8 cellular contexts compared by ENCODE assay signal in the genomic region with DNA sequence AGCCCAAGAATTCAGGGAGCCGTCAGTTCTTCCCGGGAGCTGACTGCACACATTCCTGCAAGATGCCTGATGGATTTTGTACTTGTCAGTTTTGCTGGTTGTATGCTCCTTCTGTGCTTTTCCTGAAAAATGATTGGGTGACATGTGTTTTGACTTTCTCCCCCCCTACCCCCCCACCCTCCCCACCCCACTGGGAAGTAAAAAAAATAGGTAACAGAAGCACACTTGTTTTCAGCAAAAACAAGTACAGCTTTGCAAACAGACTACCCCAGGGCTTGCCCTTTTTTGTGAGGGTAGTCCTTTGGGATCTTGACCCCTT. TPM values are rescaled to one million over a fixed set of nuclear protein-coding genes. Genes with fewer than 3 reads are reported as not detected.
DNase-seq lines count a peak whose midpoint lies in the region; ATAC-seq and TF ChIP-seq lines count a peak whose summit lies in the region.

No MANE protein-coding gene starts in this region.

- peaks cover 16% of the 10 kb centered on the region for H3K36me3 Mint-ChIP-seq in progenitor cell of endocrine pancreas (ENCODE audit: insufficient read depth)

- peaks cover 11% of the 10 kb centered on the region for H3K4me1 ChIP-seq in ES-I3 (ENCODE audit: insufficient read depth, low read length)

- H3K4me3 Mint-ChIP-seq in progenitor cell of endocrine pancreas (ENCODE audit: low read depth), result peak overlapping the region; percentile 85

- H3K9ac ChIP-seq in ES-I3 (ENCODE audit: low read depth, low read length), result peak overlapping the region; percentile 73

- DNase-seq in SK-MEL-5 (ENCODE audit: low read depth, low spot score) (peak; percentile 61), fibroblast of pulmonary artery (ENCODE audit: low read depth) (no peak), progenitor cell of endocrine pancreas (ENCODE audit: low spot score, unreplicated experiment) (no peak), DMS 273 treated with DMSO at 0.1 percent for 48 hours (lab: John Stamatoyannopoulos, UW) (no peak), HuH-7 (ENCODE audit: low spot score) (no peak)
- no peak for DNase-seq in activated CD4-positive, CD25-positive, alpha-beta regulatory T cell treated with anti-CD3 and anti-CD28 coated beads, Interleukin-2, amount 50 U/mL, for 72 hours

- H3K4me3 ChIP-seq in fibroblast of pulmonary artery (replicated peaks; ENCODE audit: low read depth, low read length), result peak overlapping the region; percentile 81

- TF ChIP-seq CTCF in fibroblast of pulmonary artery (IDR thresholded peaks at IDR 0.05; ENCODE audit: low read length, missing control alignments) (no peak), progenitor cell of endocrine pancreas (IDR thresholded peaks at IDR 0.05; ENCODE audit: unreplicated experiment) (no peak)

- in situ Hi-C loops in SK-MEL-5 (cut with HindIII; ENCODE audit: low pct_unique_long_range_greater_than_20kb, low sequenced_read_pairs), result no loop called here

- peaks cover 17% of the 10 kb centered on the region for H3K4me1 Mint-ChIP-seq in progenitor cell of endocrine pancreas (ENCODE audit: low read depth)

- ATAC-seq in GM21786 (IDR thresholded peaks at IDR 0.05; ENCODE audit: unreplicated experiment), result no peak

- H3K36me3 ChIP-seq in ES-I3 (ENCODE audit: insufficient read depth, low read length), result peaks cover 22% of the 10 kb centered on the region

- H3K27ac Mint-ChIP-seq in progenitor cell of endocrine pancreas, result peak overlapping the region; percentile 90

- H3K9me3 Mint-ChIP-seq in progenitor cell of endocrine pancreas (ENCODE audit: low read depth), result no peaks in the 10 kb centered on the region

- H3K9me3 ChIP-seq in ES-I3 (ENCODE audit: control insufficient read depth, insufficient read depth, low read length), result no peaks in the 10 kb centered on the region

- no peaks in the 10 kb centered on the region for H3K27me3 Mint-ChIP-seq in progenitor cell of endocrine pancreas

RNA-seq across cellular contexts. Expression of gene PPFIA1, which starts 1.1 kb away (rescaled TPM):
- total RNA-seq in SK-MEL-5 (2014; rRNA removed; shearing (Covaris generic)), result 120 and 134 TPM in 2 replicates
- 115 and 160 TPM in 2 replicates for polyA plus RNA-seq in SK-MEL-5 (2015; cell fraction: cytosol; rRNA removed)
- 248 and 399 TPM in 2 replicates for polyA plus RNA-seq in SK-MEL-5 (2015; cell fraction: nucleus; rRNA removed)
- 70.1 and 70.8 TPM in 2 replicates for total RNA-seq in progenitor cell of endocrine pancreas
